21 cellular contexts compared by ENCODE assay signal in genomic region chr22:22915670-22916035, GRCh38. TPM values are rescaled to one million over a fixed set of nuclear protein-coding genes. Genes with fewer than 3 reads are reported as not detected.
A peak's percentile ranks its signal among the peaks of the same experiment; 100 is the strongest.
DNase-seq lines count a peak whose midpoint lies in the region; ATAC-seq and TF ChIP-seq lines count a peak whose summit lies in the region.
"Had no signal": no experiment of that assay in that cellular context is flagged by ENCODE, and none has a peak within 500 bp of the region (broad histone marks: within the 10 kb centered on the region; RNA-seq: fewer than 3 reads in every experiment).

No MANE protein-coding gene starts in this region.

- no peaks in the 10 kb centered on the region for H3K36me3 ChIP-seq in BLaER1 treated with 17β-estradiol and CSF1 and Interleukin-3, amounts not matched to agents 10 nM and 100 nM
- H3K36me3 ChIP-seq in lower lobe of right lung: no peaks in the 10 kb centered on the region
- H3K36me3 ChIP-seq in aorta (ENCODE audit: control insufficient read depth in 1 of 2, insufficient read depth in 2 of 2, low read length in 1 of 2): no peaks in the 10 kb centered on the region
- H3K36me3 ChIP-seq in vagina: no peaks in the 10 kb centered on the region
- H3K36me3 ChIP-seq: HAP-1 had no signal

- no peaks in the 10 kb centered on the region for H3K36me3 Mint-ChIP-seq in activated T-helper 17 cell treated with anti-CD3 and anti-CD28 coated beads, Interleukin-2, amount 50 U/mL, for 72 hours (ENCODE audit: low read depth)
- H3K36me3 Mint-ChIP-seq: CD4-positive, alpha-beta memory T cell had no signal

- peak overlapping the region; percentile 56 for H3K27ac Mint-ChIP-seq in activated T-helper 17 cell treated with anti-CD3 and anti-CD28 coated beads, Interleukin-2, amount 50 U/mL, for 72 hours
- H3K27ac Mint-ChIP-seq: CD4-positive, alpha-beta memory T cell; HFFc6 had no signal

- peak overlapping the region in 2 of 11 experiments; percentile 83 to 84; a peak in 2 of 22 replicates for H3K27ac ChIP-seq in BLaER1 treated with 17β-estradiol and CSF1 and Interleukin-3, amounts not matched to agents 10 nM and 100 nM
- H3K27ac ChIP-seq in lower lobe of right lung: no peak overlapping the region
- no peak overlapping the region for H3K27ac ChIP-seq in aorta (ENCODE audit: low read depth in 1 of 2, low read length in 2 of 2)
- no peak overlapping the region for H3K27ac ChIP-seq in vagina

- no peak for TF ChIP-seq POLR2A in vagina (IDR thresholded peaks at IDR 0.05)

- H4K20me1 ChIP-seq in BLaER1 treated with 17β-estradiol and CSF1 and Interleukin-3, amounts not matched to agents 10 nM and 100 nM: no peaks in the 10 kb centered on the region

- no peak overlapping the region for H3K4me3 Mint-ChIP-seq in activated T-helper 17 cell treated with anti-CD3 and anti-CD28 coated beads, Interleukin-2, amount 50 U/mL, for 72 hours
- H3K4me3 Mint-ChIP-seq: CD4-positive, alpha-beta memory T cell; HFFc6 had no signal

- no peaks in the 10 kb centered on the region for H3K27me3 ChIP-seq in BLaER1 treated with 17β-estradiol and CSF1 and Interleukin-3, amounts not matched to agents 10 nM and 100 nM
- H3K27me3 ChIP-seq in lower lobe of right lung (ENCODE audit: low read depth) (no peaks in the 10 kb centered on the region), aorta (ENCODE audit: control insufficient read depth in 1 of 2, insufficient read depth in 2 of 2, low read length in 1 of 2) (no peaks in the 10 kb centered on the region), vagina (no peaks in the 10 kb centered on the region)

- peak overlapping the region in 9 of 11 experiments; percentile 66 to 96 (median 82); a peak in 16 of 22 replicates for H3K4me2 ChIP-seq in BLaER1 treated with 17β-estradiol and CSF1 and Interleukin-3, amounts not matched to agents 10 nM and 100 nM

- DNase-seq in lower lobe of right lung (peak; percentile 20), aorta (peak; percentile 25 to 33), HuH-7.5 (ENCODE audit: low spot score) (no peak), LoVo (ENCODE audit: low spot score) (no peak), SW 1271 (lab: John Stamatoyannopoulos, UW) (no peak), vagina (ENCODE audit: extremely low spot score in 2 of 2) (no peak)
- DNase-seq: C1 segment of cervical spinal cord; Calu3; CD4-positive, alpha-beta memory T cell; COR-L47; DMS53; EL; GDM1; GOT3; HFFc6 had no signal

- H3K9ac ChIP-seq in BLaER1 treated with 17β-estradiol and CSF1 and Interleukin-3, amounts not matched to agents 10 nM and 100 nM: no peak overlapping the region

- H3K4me1 Mint-ChIP-seq in activated T-helper 17 cell treated with anti-CD3 and anti-CD28 coated beads, Interleukin-2, amount 50 U/mL, for 72 hours: no peaks in the 10 kb centered on the region
- H3K4me1 Mint-ChIP-seq: CD4-positive, alpha-beta memory T cell had no signal

- H3K27me3 Mint-ChIP-seq in activated T-helper 17 cell treated with anti-CD3 and anti-CD28 coated beads, Interleukin-2, amount 50 U/mL, for 72 hours: peaks cover 16% of the 10 kb centered on the region

- no peak for ATAC-seq in activated T-helper 17 cell treated with anti-CD3 and anti-CD28 coated beads, Interleukin-2, amount 50 U/mL, for 72 hours (replicated peaks)
- ATAC-seq in lower lobe of right lung: no peak
- ATAC-seq in aorta (ENCODE audit: low FRiP score): no peak
- ATAC-seq: GM12878 had no signal

- no peak overlapping the region for H3K4me3 ChIP-seq in BLaER1 treated with 17β-estradiol and CSF1 and Interleukin-3, amounts not matched to agents 10 nM and 100 nM
- H3K4me3 ChIP-seq in lower lobe of right lung: no peak overlapping the region
- no peak overlapping the region for H3K4me3 ChIP-seq in aorta (ENCODE audit: low read length in 2 of 2)
- no peak overlapping the region for H3K4me3 ChIP-seq in vagina
- H3K4me3 ChIP-seq: GM12878, HAP-1 had no signal

- 89% methylated on average over 6 of the region's 6 CpGs for WGBS in aorta, 2 donors

- H3K9me3 Mint-ChIP-seq in activated T-helper 17 cell treated with anti-CD3 and anti-CD28 coated beads, Interleukin-2, amount 50 U/mL, for 72 hours: no peaks in the 10 kb centered on the region
- H3K9me3 Mint-ChIP-seq: HFFc6 had no signal

- intact Hi-C loops in lower lobe of right lung (cut with DNase I): no loop called here
- intact Hi-C loops in aorta (cut with DNase I): no loop called here
- intact Hi-C loops in vagina (cut with DNase I): no loop called here

- peaks cover 29 to 96% (median 70%) of the 10 kb centered on the region in 10 experiments for H3K4me1 ChIP-seq in BLaER1 treated with 17β-estradiol and CSF1 and Interleukin-3, amounts not matched to agents 10 nM and 100 nM
- H3K4me1 ChIP-seq in lower lobe of right lung (no peaks in the 10 kb centered on the region), aorta (ENCODE audit: control insufficient read depth in 1 of 2, insufficient read depth in 2 of 2, low read length in 2 of 2) (no peaks in the 10 kb centered on the region), vagina (no peaks in the 10 kb centered on the region)
- H3K4me1 ChIP-seq: HAP-1 had no signal

- no peak for TF ChIP-seq CTCF in lower lobe of right lung (IDR thresholded peaks at IDR 0.05)
- no peak for TF ChIP-seq CTCF in vagina (IDR thresholded peaks at IDR 0.05)

- H3K9me3 ChIP-seq in BLaER1 treated with 17β-estradiol and CSF1 and Interleukin-3, amounts not matched to agents 10 nM and 100 nM (replicated peaks in 1 of 11): no peaks in the 10 kb centered on the region
- H3K9me3 ChIP-seq in lower lobe of right lung (no peaks in the 10 kb centered on the region), aorta (ENCODE audit: control insufficient read depth, low read length) (no peaks in the 10 kb centered on the region), vagina (no peaks in the 10 kb centered on the region)
- H3K9me3 ChIP-seq: HAP-1 had no signal

RNA-seq across cellular contexts. Expression of gene IGLL5, which starts 28.0 kb away (rescaled TPM):
- not detected for total RNA-seq in activated T-helper 17 cell treated with anti-CD3 and anti-CD28 coated beads, Interleukin-2, amount 50 U/mL, for 72 hours
- total RNA-seq in lower lobe of right lung (11.1 TPM), aorta (1 to 10 TPM; 1.0 to 6.1 TPM), vagina (1.7 TPM)
- polyA plus RNA-seq in aorta: 1 to 10 TPM in 1 of 2 donors, under 1 TPM in 1; 0.51 to 3.0 TPM
- total RNA-seq: A172; A673; Calu3; CD4-positive, alpha-beta memory T cell; GM12878; HFFc6 had no signal
- polyA plus RNA-seq: GM12878 had no signal

Comparison
In these comparisons a context has a peak if more than half of its experiments do, and no peak if none do; other contexts are left out.
1. DNase-seq: peak in lower lobe of right lung (single experiment) and aorta (2 of 2); none in HuH-7.5 (single experiment), LoVo (single experiment), SW 1271 (0 of 2) and vagina (0 of 2).